In the genomic region with DNA sequence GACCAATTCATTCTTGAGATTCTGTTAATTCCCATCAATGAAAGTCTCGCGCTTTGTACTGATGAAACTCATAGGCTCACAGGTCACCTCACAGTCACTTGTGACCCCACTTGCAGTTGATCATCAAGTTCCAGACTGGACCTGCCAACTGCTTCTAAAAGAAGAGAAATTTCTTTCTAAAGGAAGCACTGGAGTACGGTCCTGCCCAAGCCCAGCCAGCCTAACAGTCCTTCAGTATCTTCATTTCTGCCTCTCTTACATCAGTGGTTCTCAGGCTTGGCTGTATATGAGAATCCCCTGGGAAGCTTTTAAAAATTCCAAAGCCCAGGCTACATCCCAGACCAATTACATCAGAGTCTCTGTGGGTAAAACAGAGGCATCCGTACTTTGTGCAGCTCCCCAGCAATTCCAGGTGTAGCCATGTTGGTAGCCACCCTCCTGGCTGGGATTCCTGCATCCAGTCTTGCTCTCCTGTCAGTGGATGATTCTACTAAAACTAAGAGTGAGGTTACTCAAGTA, we compare ENCODE assay signal across 18 cellular contexts.
DNase-seq lines count a peak whose midpoint lies in the region; ATAC-seq and TF ChIP-seq lines count a peak whose summit lies in the region.
"Had no signal": no experiment of that assay in that cellular context is flagged by ENCODE, and none has a peak within 500 bp of the region (broad histone marks: within the 10 kb centered on the region; RNA-seq: fewer than 3 reads in every experiment).

No MANE protein-coding gene starts in this region.

- no peak overlapping the region for H3K4me3 ChIP-seq in cardiac fibroblast (replicated peaks in 1 of 2; ENCODE audit: low read depth in 2 of 2, low read length in 2 of 2)
- no peak overlapping the region for H3K4me3 ChIP-seq in transverse colon
- H3K4me3 ChIP-seq in dorsolateral prefrontal cortex, result no peak overlapping the region

- no peaks in the 10 kb centered on the region for H3K27me3 ChIP-seq in foreskin keratinocyte
- H3K27me3 ChIP-seq in transverse colon, result no peaks in the 10 kb centered on the region
- no peaks in the 10 kb centered on the region for H3K27me3 ChIP-seq in dorsolateral prefrontal cortex
- H3K27me3 ChIP-seq: upper lobe of left lung had no signal

- H3K9me3 Mint-ChIP-seq in nephron, result no peaks in the 10 kb centered on the region
- H3K9me3 Mint-ChIP-seq: activated T-cell treated with anti-CD3 and anti-CD28 coated beads, Interleukin-2, amount 50 U/mL, for 4 hours had no signal

- ATAC-seq in foreskin keratinocyte, result no peak
- no peak for ATAC-seq in HG03025 (IDR thresholded peaks at IDR 0.05; ENCODE audit: low FRiP score, unreplicated experiment)
- no peak for ATAC-seq in HG03095 (IDR thresholded peaks at IDR 0.05; ENCODE audit: unreplicated experiment)
- ATAC-seq: activated CD4-positive, CD25-positive, alpha-beta regulatory T cell treated with anti-CD3 and anti-CD28 coated beads, Interleukin-2, amount 50 U/mL, for 24 hours; activated T-cell treated with anti-CD3 and anti-CD28 coated beads, Interleukin-2, amount 50 U/mL, for 4 hours; stimulated activated memory B cell treated with anti-CD40 and anti-IgM and Interleukin-4, amounts not matched to agents 10 μg/mL and 1 μg/mL and 100 μg/mL, for 72 hours had no signal

- peak overlapping the region; percentile 21 to 78 (median 37) for H3K4me3 Mint-ChIP-seq in nephron
- H3K4me3 Mint-ChIP-seq: activated T-cell treated with anti-CD3 and anti-CD28 coated beads, Interleukin-2, amount 50 U/mL, for 4 hours; stimulated activated memory B cell treated with anti-CD40 and anti-IgM and Interleukin-4, amounts not matched to agents 10 μg/mL and 1 μg/mL and 100 μg/mL, for 72 hours had no signal

- H3K27me3 Mint-ChIP-seq in nephron (ENCODE audit: low read depth), result no peaks in the 10 kb centered on the region
- H3K27me3 Mint-ChIP-seq: stimulated activated memory B cell treated with anti-CD40 and anti-IgM and Interleukin-4, amounts not matched to agents 10 μg/mL and 1 μg/mL and 100 μg/mL, for 72 hours had no signal

- no peak for TF ChIP-seq POLR2A in transverse colon (IDR thresholded peaks at IDR 0.05)

- in situ Hi-C loops in transverse colon (cut with MboI; ENCODE audit: low pct_ligation_motif_present in 1 of 4, low pct_unique_long_range_greater_than_20kb in 1 of 4, low sequenced_read_pairs in 3 of 4), result no loop called here

- peak overlapping the region; percentile 91 for H3K27ac ChIP-seq in foreskin keratinocyte
- H3K27ac ChIP-seq in transverse colon, result peak overlapping the region in 3 of 4 donors; percentile 68 to 73 (median 73)
- no peak overlapping the region for H3K27ac ChIP-seq in dorsolateral prefrontal cortex

- 84 to 100% methylated on average over 3 to 4 of the region's 4 CpGs for WGBS in transverse colon (ENCODE audit: low coverage in 1 of 2), 2 donors

- peak overlapping the region; percentile 97 to 100 (median 100) for H3K27ac Mint-ChIP-seq in nephron
- H3K27ac Mint-ChIP-seq: stimulated activated memory B cell treated with anti-CD40 and anti-IgM and Interleukin-4, amounts not matched to agents 10 μg/mL and 1 μg/mL and 100 μg/mL, for 72 hours had no signal

- TF ChIP-seq CTCF in cardiac fibroblast (IDR thresholded peaks at IDR 0.05; ENCODE audit: low read depth, low read length) (no peak), foreskin keratinocyte (conservative IDR thresholded peaks at IDR 0.05) (no peak), nephron (IDR thresholded peaks at IDR 0.05; ENCODE audit: unreplicated experiment in 3 of 3) (no peak), transverse colon (IDR thresholded peaks at IDR 0.05) (no peak), dorsolateral prefrontal cortex (IDR thresholded peaks at IDR 0.05 in 54 of 56, conservative IDR thresholded peaks at IDR 0.05 in 2 of 56; ENCODE audit: low read depth in 1 of 56, partially characterized antibody in 56 of 56) (no peak)

- peaks cover 77% of the 10 kb centered on the region for H3K4me1 Mint-ChIP-seq in nephron
- H3K4me1 Mint-ChIP-seq: stimulated activated memory B cell treated with anti-CD40 and anti-IgM and Interleukin-4, amounts not matched to agents 10 μg/mL and 1 μg/mL and 100 μg/mL, for 72 hours had no signal

- H3K4me1 ChIP-seq in foreskin keratinocyte (peaks cover 14% of the 10 kb centered on the region), transverse colon (peaks cover 11 to 39% (median 19%) of the 10 kb centered on the region in 4 donors)

- H3K9me3 ChIP-seq in transverse colon, result no peaks in the 10 kb centered on the region
- H3K9me3 ChIP-seq: upper lobe of left lung had no signal

- DNase-seq in cardiac fibroblast (ENCODE audit: low read depth in 2 of 2) (peak; percentile 45 to 77), foreskin keratinocyte (no peak), transverse colon (no peak), dorsolateral prefrontal cortex (no peak)
- DNase-seq: activated naive CD4-positive, alpha-beta T cell treated with Interleukin-2 at 50 U/mL for 16 hours; activated T-cell treated with anti-CD3 and anti-CD28 coated beads, Interleukin-2, amount 50 U/mL, for 4 hours; amygdala; DND-41; GOT3; NCI-H1436 treated with DMSO at 0.1 percent for 48 hours; NCI-H526 treated with DMSO at 0.1 percent for 48 hours; RPMI8226; upper lobe of left lung had no signal

- intact Hi-C loops in transverse colon (cut with DNase I; ENCODE audit: low total_unique reads), result no loop called here
- intact Hi-C loops in dorsolateral prefrontal cortex (cut with DNase I), result no loop called here

- no peaks in the 10 kb centered on the region for H3K36me3 ChIP-seq in transverse colon
- H3K36me3 ChIP-seq: upper lobe of left lung had no signal

- no peak for TF ChIP-seq EP300 in transverse colon (IDR thresholded peaks at IDR 0.05; ENCODE audit: low read depth)

- H3K36me3 Mint-ChIP-seq in nephron (ENCODE audit: low read depth), result no peaks in the 10 kb centered on the region
- H3K36me3 Mint-ChIP-seq: stimulated activated memory B cell treated with anti-CD40 and anti-IgM and Interleukin-4, amounts not matched to agents 10 μg/mL and 1 μg/mL and 100 μg/mL, for 72 hours had no signal

Comparison
In these comparisons a context has a peak if more than half of its experiments do, and no peak if none do; other contexts are left out.
1. DNase-seq: peak in cardiac fibroblast (2 of 2); none in foreskin keratinocyte (0 of 2), transverse colon (single experiment) and dorsolateral prefrontal cortex (0 of 10).
2. H3K27ac ChIP-seq: peak in foreskin keratinocyte (single experiment) and transverse colon (3 of 4); none in dorsolateral prefrontal cortex (0 of 59).